ENCODE assay signal across 14 cellular contexts in genomic region chr11:112364962-112365481, GRCh38.
DNase-seq lines count a peak whose midpoint lies in the region; ATAC-seq, FAIRE-seq and TF ChIP-seq lines count a peak whose summit lies in the region.
"Had no signal": no experiment of that assay in that cellular context is flagged by ENCODE, and none has a peak within 500 bp of the region (broad histone marks: within the 10 kb centered on the region; RNA-seq: fewer than 3 reads in every experiment).

No MANE protein-coding gene starts in this region.

- H3K27ac ChIP-seq in ACC112 (ENCODE audit: low read depth, low read length) (peak overlapping the region; percentile 56), K562 (ENCODE audit: extremely low read depth, low read depth, low read length) (no peak overlapping the region), keratinocyte (ENCODE audit: control insufficient read depth, insufficient read depth, low read length) (no peak overlapping the region), upper lobe of left lung (no peak overlapping the region)
- H3K27ac ChIP-seq: HL-60, VCaP had no signal

- POLR2A ChIA-PET in K562 (lab: Yijun Ruan, JAX), result interaction anchor here (0.6 to 1.6 kb wide), 3 partner anchors 9 to 16 kb away, joined by 3 to 5 read pairs (median 3); no protein-coding TSS in a partner anchor

- in situ Hi-C loops in K562 (cut with MboI), result no loop called here

- peaks cover 21% of the 10 kb centered on the region for H3K4me1 ChIP-seq in ACC112 (ENCODE audit: control insufficient read depth, insufficient read depth, low read length, unreplicated experiment)
- H3K4me1 ChIP-seq in K562 (replicated peaks in 1 of 2; ENCODE audit: control insufficient read depth in 2 of 2, insufficient read depth in 2 of 2, low read length in 2 of 2), result peaks cover 0 to 8% of the 10 kb centered on the region in 2 experiments; a peak in 1 of 5 replicates
- no peaks in the 10 kb centered on the region for H3K4me1 ChIP-seq in keratinocyte (ENCODE audit: control insufficient read depth, extremely low read depth, insufficient read depth, low read length)
- no peaks in the 10 kb centered on the region for H3K4me1 ChIP-seq in upper lobe of left lung

- CTCF ChIA-PET in K562 (lab: Yijun Ruan, JAX; ENCODE audit: low intra/inter-chr PET ratio), result no interaction called here

- peak; percentile 67 for DNase-seq in HT1080 (ENCODE audit: low read depth)
- DNase-seq in K562 (ENCODE audit: extremely low read depth in 1 of 4, low spot score in 3 of 4), result peak in 2 of 4 experiments; percentile 23 to 25
- DNase-seq in keratinocyte (ENCODE audit: low read depth, low spot score), result peak; percentile 4
- DNase-seq in NK-92 treated with Interleukin-12 subunit alpha and Interleukin-12 subunit beta, amount 100 ng/mL, for 24 hours (lab: John Stamatoyannopoulos, UW), result no peak
- DNase-seq in GM19239 (ENCODE audit: insufficient read length, low spot score), result no peak
- no peak for DNase-seq in upper lobe of left lung
- DNase-seq: cortex of kidney; natural killer cell; NCI-H146; stimulated activated naive B cell treated with anti-CD40 and anti-IgM and Interleukin-4, amounts not matched to agents 10 μg/mL and 1 μg/mL and 100 μg/mL, for 72 hours had no signal

- H3K9ac ChIP-seq in K562 (ENCODE audit: insufficient read depth in 1 of 2, low read depth in 2 of 2, low read length in 2 of 2) (no peak overlapping the region), keratinocyte (ENCODE audit: control insufficient read depth, extremely low read depth, insufficient read depth, low read length) (no peak overlapping the region)

- H3K4me2 ChIP-seq in K562 (ENCODE audit: insufficient read depth, low read length) (0 out of 2 replicates have a peak overlapping the region, but pooled peaks have one; percentile 22), keratinocyte (ENCODE audit: control insufficient read depth, extremely low read depth, insufficient read depth, low read depth, low read length) (no peak overlapping the region)

- intact Hi-C loops in K562 (cut with micrococcal nuclease), result no loop called here

- no peaks in the 10 kb centered on the region for H3K9me3 ChIP-seq in K562 (replicated peaks; ENCODE audit: control insufficient read depth, insufficient read depth, low read depth, low read length)
- H3K9me3 ChIP-seq in keratinocyte (ENCODE audit: control insufficient read depth, low read depth, low read length), result no peaks in the 10 kb centered on the region
- no peaks in the 10 kb centered on the region for H3K9me3 ChIP-seq in upper lobe of left lung

- no peak for TF ChIP-seq RAD21 in K562 (CRISPR knock-in tag; conservative IDR thresholded peaks at IDR 0.05 in 1 of 2, IDR thresholded peaks at IDR 0.05 in 1 of 2)

- H3K9me1 ChIP-seq in K562 (ENCODE audit: control insufficient read depth, insufficient read depth, low read length), result no peaks in the 10 kb centered on the region
- no peaks in the 10 kb centered on the region for H3K9me1 ChIP-seq in keratinocyte (ENCODE audit: control insufficient read depth, extremely low read depth, insufficient read depth, low read length)

- peaks cover 2% of the 10 kb centered on the region; the same call in 1 of the 2 replicates for H3K27me3 ChIP-seq in ACC112 (ENCODE audit: insufficient read depth, low read length)
- H3K27me3 ChIP-seq in K562 (ENCODE audit: control insufficient read depth in 2 of 2, insufficient read depth in 2 of 2, low read length in 2 of 2), result peaks cover 4 to 22% of the 10 kb centered on the region in 2 experiments; a peak in 4 of 5 replicates
- no peaks in the 10 kb centered on the region for H3K27me3 ChIP-seq in keratinocyte (ENCODE audit: control insufficient read depth, extremely low read depth, insufficient read depth, low read length)
- no peaks in the 10 kb centered on the region for H3K27me3 ChIP-seq in upper lobe of left lung

- TF ChIP-seq POLR2A in K562 (conservative IDR thresholded peaks at IDR 0.05) (no peak), upper lobe of left lung (IDR thresholded peaks at IDR 0.05) (no peak)

- WGBS in K562 (ENCODE audit: insufficient coverage, low coverage, missing lambda C conversion rate), result 9% methylated on average over 7 of the region's 7 CpGs
- WGBS in upper lobe of left lung, 2 donors, result 62 to 88% methylated on average over 7 of the region's 7 CpGs

- H3K36me3 ChIP-seq in ACC112 (ENCODE audit: insufficient read depth, low read length), result no peaks in the 10 kb centered on the region
- H3K36me3 ChIP-seq in K562 (ENCODE audit: control insufficient read depth, insufficient read depth, low read length), result no peaks in the 10 kb centered on the region
- no peaks in the 10 kb centered on the region for H3K36me3 ChIP-seq in keratinocyte (ENCODE audit: control insufficient read depth in 2 of 2, extremely low read depth in 1 of 2, insufficient read depth in 2 of 2, low read length in 2 of 2)
- H3K36me3 ChIP-seq in upper lobe of left lung, result no peaks in the 10 kb centered on the region

- no peaks in the 10 kb centered on the region for H3K79me2 ChIP-seq in ACC112 (ENCODE audit: control insufficient read depth, insufficient read depth, low read length, unreplicated experiment)
- no peaks in the 10 kb centered on the region for H3K79me2 ChIP-seq in K562 (ENCODE audit: control insufficient read depth, insufficient read depth, low read length)
- H3K79me2 ChIP-seq in keratinocyte (ENCODE audit: control insufficient read depth, insufficient read depth, low read length), result no peaks in the 10 kb centered on the region

- ATAC-seq in K562, result peak; percentile 91
- no peak for ATAC-seq in GM21576 (IDR thresholded peaks at IDR 0.05; ENCODE audit: unreplicated experiment)
- no peak for ATAC-seq in upper lobe of left lung (ENCODE audit: low FRiP score in 2 of 2)
- ATAC-seq: natural killer cell; stimulated activated naive B cell treated with anti-CD40 and anti-IgM and Interleukin-4, amounts not matched to agents 10 μg/mL and 1 μg/mL and 100 μg/mL, for 72 hours had no signal

- TF ChIP-seq CTCF in K562 (IDR thresholded peaks at IDR 0.05 in 2 of 3, conservative IDR thresholded peaks at IDR 0.05 in 1 of 3; ENCODE audit: insufficient read depth in 2 of 3, low read depth in 1 of 3, low read length in 3 of 3) (no peak), keratinocyte (optimal IDR thresholded peaks at IDR 0.05 in 1 of 3, IDR thresholded peaks at IDR 0.05 in 1 of 3, conservative IDR thresholded peaks at IDR 0.05 in 1 of 3; ENCODE audit: extremely low read depth in 1 of 3, insufficient read depth in 2 of 3, low read length in 3 of 3) (no peak), upper lobe of left lung (IDR thresholded peaks at IDR 0.05) (no peak)

- TF ChIP-seq EP300 in K562 (IDR thresholded peaks at IDR 0.05; ENCODE audit: low read length) (no peak), upper lobe of left lung (IDR thresholded peaks at IDR 0.05) (no peak)

- H2AFZ ChIP-seq in ACC112 (ENCODE audit: low read length, unreplicated experiment), result no peak overlapping the region
- H2AFZ ChIP-seq in K562 (ENCODE audit: low read depth, low read length), result peak overlapping the region; percentile 23
- H2AFZ ChIP-seq in keratinocyte (ENCODE audit: control insufficient read depth, low read length), result no peak overlapping the region

- H3K4me3 ChIP-seq in ACC112 (ENCODE audit: low read depth, low read length) (no peak overlapping the region), K562 (no peak overlapping the region), keratinocyte (ENCODE audit: control insufficient read depth in 2 of 3, extremely low read depth in 1 of 3, insufficient read depth in 2 of 3, low read depth in 1 of 3, low read length in 3 of 3) (no peak overlapping the region), upper lobe of left lung (no peak overlapping the region)

- no TSS peak for BruUV-seq in K562 (replicated peaks; lab: Mats Ljungman, UMichigan)

- FAIRE-seq in K562 (lab: Jason Lieb, UNC), result peak; percentile 79
- no peak for FAIRE-seq in keratinocyte (lab: Jason Lieb, UNC)
- no peak for FAIRE-seq in GM19239 (lab: Jason Lieb, UNC)

- dilution Hi-C loops in keratinocyte (cut with MboI; ENCODE audit: extremely low pct_ligation_motif_present, low sequenced_read_pairs), result no loop called here

- H4K20me1 ChIP-seq in K562 (replicated peaks; ENCODE audit: control insufficient read depth, insufficient read depth, low read length), result no peaks in the 10 kb centered on the region; the same call in 1 of the 2 replicates
- no peaks in the 10 kb centered on the region for H4K20me1 ChIP-seq in keratinocyte (ENCODE audit: control insufficient read depth, extremely low read depth, insufficient read depth, low read length)

TF ChIP-seq in K562, 482 proteins besides CTCF, POLR2A, EP300 and RAD21 (continues in another document):
- TF ChIP-seq EHMT2 (IDR thresholded peaks at IDR 0.05) (peak; percentile 62; the same call in 1 of the 2 replicates), BACH1 (tag; IDR thresholded peaks at IDR 0.05) (peak; percentile 60; the same call in 1 of the 2 replicates), NCOA6 (IDR thresholded peaks at IDR 0.05) (no peak), MTF1 (CRISPR knock-in tag; IDR thresholded peaks at IDR 0.05; ENCODE audit: borderline replicate concordance) (no peak), GATA2 (CRISPR knock-in tag; IDR thresholded peaks at IDR 0.05) (no peak), FIP1L1 (IDR thresholded peaks at IDR 0.05; ENCODE audit: low read depth, low read length, poor library complexity, severe bottlenecking) (no peak), TEAD4 (IDR thresholded peaks at IDR 0.05; ENCODE audit: low read length) (no peak), TEAD4 (CRISPR knock-in tag; IDR thresholded peaks at IDR 0.05; ENCODE audit: borderline replicate concordance) (no peak), GTF2B (IDR thresholded peaks at IDR 0.05; ENCODE audit: extremely low read depth, insufficient read length) (no peak), NRF1 (conservative IDR thresholded peaks at IDR 0.05 in 1 of 2, IDR thresholded peaks at IDR 0.05 in 1 of 2) (peak in 1 of 2 experiments; percentile 20; a peak in 1 of 4 replicates), ZBED1 (IDR thresholded peaks at IDR 0.05) (no peak), NFE2 (IDR thresholded peaks at IDR 0.05; ENCODE audit: low read depth) (peak; percentile 84), ZNF316 (IDR thresholded peaks at IDR 0.05) (peak; percentile 40; the same call in 1 of the 2 replicates), ZFX (CRISPR knock-in tag; IDR thresholded peaks at IDR 0.05) (no peak), EZH2 (IDR thresholded peaks at IDR 0.05; ENCODE audit: borderline replicate concordance, low read depth, low read length) (no peak)

Comparison
In these comparisons a context has a peak if more than half of its experiments do, and no peak if none do; other contexts are left out.
1. DNase-seq: peak in HT1080 (single experiment) and keratinocyte (single experiment); none in NK-92 treated with Interleukin-12 subunit alpha and Interleukin-12 subunit beta, amount 100 ng/mL, for 24 hours (single experiment), GM19239 (single experiment) and upper lobe of left lung (0 of 2).